40 cellular contexts compared by ENCODE assay signal in the genomic region with DNA sequence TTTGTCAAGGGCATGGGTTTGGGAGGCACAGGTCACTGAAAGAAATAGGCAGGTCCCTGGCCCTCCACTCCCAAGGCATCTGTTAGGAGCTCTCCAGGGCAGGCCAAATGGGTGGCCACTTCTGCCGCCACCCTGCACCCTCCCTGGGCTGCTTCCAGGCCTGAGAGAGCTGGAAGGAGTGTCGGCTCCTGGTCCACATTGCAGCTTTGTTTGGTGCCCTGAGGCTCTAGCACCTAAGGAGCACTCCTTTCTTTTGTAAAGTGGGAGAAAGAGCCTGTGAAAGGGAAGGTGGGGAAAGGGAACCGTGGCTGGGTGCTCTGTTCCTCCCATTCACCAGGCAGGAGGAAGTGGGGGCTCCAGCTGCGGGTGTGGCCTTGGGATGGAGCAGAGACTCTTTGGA. TPM values are rescaled to one million over a fixed set of nuclear protein-coding genes. Genes with fewer than 3 reads are reported as not detected.
"Had no signal": no experiment of that assay in that cellular context is flagged by ENCODE, and none has a peak within 500 bp of the region (broad histone marks: within the 10 kb centered on the region; RNA-seq: fewer than 3 reads in every experiment).

No MANE protein-coding gene starts in this region.

- H3K9me3 Mint-ChIP-seq: activated CD4-positive, alpha-beta memory T cell treated with anti-CD3 and anti-CD28 coated beads for 36 hours; activated CD4-positive, alpha-beta T cell treated with anti-CD3 and anti-CD28 coated beads, Interleukin-2, amount 10 ng/mL, durations not matched to agents 24 days and 14 days; activated naive CD4-positive, alpha-beta T cell treated with anti-CD3 and anti-CD28 coated beads for 36 hours; activated naive CD4-positive, alpha-beta T cell treated with anti-CD3 and anti-CD28 coated beads, Interleukin-2, amount 50 U/mL, for 24 hours; activated naive CD8-positive, alpha-beta T cell treated with anti-CD3 and anti-CD28 coated beads for 36 hours; activated naive CD8-positive, alpha-beta T cell treated with anti-CD3 and anti-CD28 coated beads, Interleukin-2, amount 50 U/mL, for 24 hours; activated T-helper 1 cell treated with anti-CD3 and anti-CD28 coated beads, Interleukin-12 subunit alpha, Interleukin-12 subunit beta, Interleukin-2, Interleukin-4 antibody, amounts not matched to agents 30 ng/mL and 10 ng/mL and 1 ng/mL, durations not matched to agents 14 hours and 24 hours and 36 hours; activated T-helper 2 cell treated with anti-CD3 and anti-CD28 coated beads, Interferon-gamma antibody, Interleukin-2, Interleukin-4, amounts not matched to agents 10 μg/mL and 5 μg/mL and 100 μg/mL, durations not matched to agents 14 hours and 24 hours and 36 hours; brain; T-helper 2 cell treated with Interferon-gamma antibody and Interleukin-4, amounts not matched to agents 5 μg/mL and 100 μg/mL, for 36 hours had no signal

- DNase-seq: activated CD4-positive, alpha-beta memory T cell treated with anti-CD3 and anti-CD28 coated beads for 36 hours; activated CD4-positive, alpha-beta T cell treated with anti-CD3 and anti-CD28 coated beads for 36 hours; activated CD4-positive, alpha-beta T cell treated with anti-CD3 and anti-CD28 coated beads, Interleukin-2, amount 10 ng/mL, durations not matched to agents 24 days and 14 days; activated CD4-positive, CD25-positive, alpha-beta regulatory T cell; activated CD4-positive, CD25-positive, alpha-beta regulatory T cell treated with anti-CD3 and anti-CD28 coated beads, Interleukin-2, amount 50 U/mL, for 72 hours; activated CD8-positive, alpha-beta memory T cell treated with anti-CD3 and anti-CD28 coated beads, Interleukin-2, amount 10 ng/mL, durations not matched to agents 7 days and 5 days; activated CD8-positive, alpha-beta memory T cell treated with anti-CD3 and anti-CD28 coated beads, Interleukin-2, amount 50 U/mL, for 4 hours; activated CD8-positive, alpha-beta T cell treated with anti-CD3 and anti-CD28 coated beads, Interleukin-2, amount 10 ng/mL, durations not matched to agents 7 days and 5 days; activated effector memory CD4-positive, alpha-beta T cell treated with anti-CD3 and anti-CD28 coated beads, Interleukin-2, amount 50 U/mL, for 16 hours; activated naive CD4-positive, alpha-beta T cell treated with anti-CD3 and anti-CD28 coated beads for 36 hours; activated naive CD8-positive, alpha-beta T cell treated with anti-CD3 and anti-CD28 coated beads for 36 hours; activated naive CD8-positive, alpha-beta T cell treated with anti-CD3 and anti-CD28 coated beads, Interleukin-2, amount 50 U/mL, for 24 hours; activated T-cell treated with anti-CD3 and anti-CD28 coated beads, Interleukin-2, amount 50 U/mL, for 1 hour; activated T-cell treated with anti-CD3 and anti-CD28 coated beads, Interleukin-2, amount 50 U/mL, for 48 hours; adrenal gland; amygdala; aorta; central memory CD4-positive, alpha-beta T cell; cerebellar nuclear complex; colonic mucosa; effector CD8-positive, alpha-beta T cell; foreskin keratinocyte; gastrocnemius medialis; glutamatergic neuron; heart left ventricle; T-helper 1 cell; T-helper 17 cell; T1000; WERI-Rb-1 had no signal

- H3K27me3 Mint-ChIP-seq: activated CD4-positive, alpha-beta T cell treated with anti-CD3 and anti-CD28 coated beads, Interleukin-2, amount 10 ng/mL, durations not matched to agents 24 days and 14 days; activated naive CD4-positive, alpha-beta T cell treated with anti-CD3 and anti-CD28 coated beads, Interleukin-2, amount 50 U/mL, for 24 hours; activated naive CD8-positive, alpha-beta T cell treated with anti-CD3 and anti-CD28 coated beads for 36 hours; activated naive CD8-positive, alpha-beta T cell treated with anti-CD3 and anti-CD28 coated beads, Interleukin-2, amount 50 U/mL, for 24 hours had no signal

- H3K27ac Mint-ChIP-seq: activated CD4-positive, alpha-beta memory T cell treated with anti-CD3 and anti-CD28 coated beads for 36 hours; activated CD4-positive, alpha-beta T cell treated with anti-CD3 and anti-CD28 coated beads for 36 hours; activated CD4-positive, alpha-beta T cell treated with anti-CD3 and anti-CD28 coated beads, Interleukin-2, amount 10 ng/mL, durations not matched to agents 24 days and 14 days; activated CD8-positive, alpha-beta memory T cell treated with anti-CD3 and anti-CD28 coated beads, Interleukin-2, amount 10 ng/mL, durations not matched to agents 7 days and 5 days; activated CD8-positive, alpha-beta T cell treated with anti-CD3 and anti-CD28 coated beads, Interleukin-2, amount 10 ng/mL, durations not matched to agents 7 days and 5 days; activated naive CD4-positive, alpha-beta T cell treated with anti-CD3 and anti-CD28 coated beads for 36 hours; activated naive CD4-positive, alpha-beta T cell treated with anti-CD3 and anti-CD28 coated beads, Interleukin-2, amount 50 U/mL, for 24 hours; activated naive CD8-positive, alpha-beta T cell treated with anti-CD3 and anti-CD28 coated beads for 36 hours; activated naive CD8-positive, alpha-beta T cell treated with anti-CD3 and anti-CD28 coated beads, Interleukin-2, amount 50 U/mL, for 24 hours; activated T-helper 1 cell treated with anti-CD3 and anti-CD28 coated beads, Interleukin-12 subunit alpha, Interleukin-12 subunit beta, Interleukin-2, Interleukin-4 antibody, amounts not matched to agents 30 ng/mL and 10 ng/mL and 1 ng/mL, durations not matched to agents 14 hours and 24 hours and 36 hours; activated T-helper 2 cell treated with anti-CD3 and anti-CD28 coated beads, Interferon-gamma antibody, Interleukin-2, Interleukin-4, amounts not matched to agents 10 μg/mL and 5 μg/mL and 100 μg/mL, durations not matched to agents 14 hours and 24 hours and 36 hours; brain; T-helper 17 cell; T-helper 2 cell treated with Interferon-gamma antibody and Interleukin-4, amounts not matched to agents 5 μg/mL and 100 μg/mL, for 36 hours had no signal

- H3K4me3 ChIP-seq: adrenal gland, breast epithelium, cardiac muscle cell, colonic mucosa, esophagus muscularis mucosa, gastrocnemius medialis, heart left ventricle had no signal

- H3K36me3 Mint-ChIP-seq: activated CD4-positive, alpha-beta memory T cell treated with anti-CD3 and anti-CD28 coated beads for 36 hours; activated CD8-positive, alpha-beta memory T cell treated with anti-CD3 and anti-CD28 coated beads, Interleukin-2, amount 10 ng/mL, durations not matched to agents 7 days and 5 days; activated naive CD4-positive, alpha-beta T cell treated with anti-CD3 and anti-CD28 coated beads, Interleukin-2, amount 50 U/mL, for 24 hours; activated naive CD8-positive, alpha-beta T cell treated with anti-CD3 and anti-CD28 coated beads for 36 hours; brain had no signal

- H3K36me3 ChIP-seq: adrenal gland, breast epithelium, cardiac muscle cell, colonic mucosa, esophagus muscularis mucosa, gastrocnemius medialis, heart left ventricle, WERI-Rb-1 had no signal

- ATAC-seq: activated CD4-positive, alpha-beta T cell treated with anti-CD3 and anti-CD28 coated beads for 36 hours; activated CD8-positive, alpha-beta memory T cell treated with anti-CD3 and anti-CD28 coated beads, Interleukin-2, amount 10 ng/mL, durations not matched to agents 7 days and 5 days; activated CD8-positive, alpha-beta T cell treated with anti-CD3 and anti-CD28 coated beads, Interleukin-2, amount 10 ng/mL, durations not matched to agents 7 days and 5 days; activated naive CD8-positive, alpha-beta T cell treated with anti-CD3 and anti-CD28 coated beads, Interleukin-2, amount 50 U/mL, for 24 hours; foreskin keratinocyte; gastrocnemius medialis; heart left ventricle; T-helper 17 cell had no signal

- H3K4me1 Mint-ChIP-seq: activated CD4-positive, alpha-beta T cell treated with anti-CD3 and anti-CD28 coated beads for 36 hours; activated CD4-positive, alpha-beta T cell treated with anti-CD3 and anti-CD28 coated beads, Interleukin-2, amount 10 ng/mL, durations not matched to agents 24 days and 14 days; activated CD8-positive, alpha-beta memory T cell treated with anti-CD3 and anti-CD28 coated beads, Interleukin-2, amount 10 ng/mL, durations not matched to agents 7 days and 5 days; activated naive CD4-positive, alpha-beta T cell treated with anti-CD3 and anti-CD28 coated beads, Interleukin-2, amount 50 U/mL, for 24 hours; activated naive CD8-positive, alpha-beta T cell treated with anti-CD3 and anti-CD28 coated beads for 36 hours; activated naive CD8-positive, alpha-beta T cell treated with anti-CD3 and anti-CD28 coated beads, Interleukin-2, amount 50 U/mL, for 24 hours; brain; T-helper 17 cell had no signal

- H3K27ac ChIP-seq: adrenal gland, breast epithelium, cardiac muscle cell, colonic mucosa, esophagus muscularis mucosa, foreskin keratinocyte, gastrocnemius medialis, heart left ventricle, WERI-Rb-1 had no signal

- H3K4me3 Mint-ChIP-seq: activated CD4-positive, alpha-beta memory T cell treated with anti-CD3 and anti-CD28 coated beads for 36 hours; activated CD4-positive, alpha-beta T cell treated with anti-CD3 and anti-CD28 coated beads for 36 hours; activated CD4-positive, alpha-beta T cell treated with anti-CD3 and anti-CD28 coated beads, Interleukin-2, amount 10 ng/mL, durations not matched to agents 24 days and 14 days; activated CD8-positive, alpha-beta memory T cell treated with anti-CD3 and anti-CD28 coated beads, Interleukin-2, amount 10 ng/mL, durations not matched to agents 7 days and 5 days; activated CD8-positive, alpha-beta T cell treated with anti-CD3 and anti-CD28 coated beads, Interleukin-2, amount 10 ng/mL, durations not matched to agents 7 days and 5 days; activated naive CD4-positive, alpha-beta T cell treated with anti-CD3 and anti-CD28 coated beads for 36 hours; activated naive CD4-positive, alpha-beta T cell treated with anti-CD3 and anti-CD28 coated beads, Interleukin-2, amount 50 U/mL, for 24 hours; activated naive CD8-positive, alpha-beta T cell treated with anti-CD3 and anti-CD28 coated beads for 36 hours; activated naive CD8-positive, alpha-beta T cell treated with anti-CD3 and anti-CD28 coated beads, Interleukin-2, amount 50 U/mL, for 24 hours; activated T-helper 1 cell treated with anti-CD3 and anti-CD28 coated beads, Interleukin-12 subunit alpha, Interleukin-12 subunit beta, Interleukin-2, Interleukin-4 antibody, amounts not matched to agents 30 ng/mL and 10 ng/mL and 1 ng/mL, durations not matched to agents 14 hours and 24 hours and 36 hours; brain; T-helper 17 cell; T-helper 2 cell treated with Interferon-gamma antibody and Interleukin-4, amounts not matched to agents 5 μg/mL and 100 μg/mL, for 36 hours had no signal

- H3K9me3 ChIP-seq: adrenal gland, breast epithelium, colonic mucosa, esophagus muscularis mucosa, gastrocnemius medialis, heart left ventricle had no signal

- H3K27me3 ChIP-seq: adrenal gland, breast epithelium, cardiac muscle cell, colonic mucosa, foreskin keratinocyte, gastrocnemius medialis had no signal

- H3K4me1 ChIP-seq: adrenal gland, breast epithelium, colonic mucosa, foreskin keratinocyte, gastrocnemius medialis, heart left ventricle had no signal

RNA-seq across cellular contexts. Expression of a gene that starts 12.3 kb away (rescaled TPM):
- total RNA-seq: activated CD4-positive, alpha-beta memory T cell treated with anti-CD3 and anti-CD28 coated beads for 36 hours; activated CD4-positive, alpha-beta T cell treated with anti-CD3 and anti-CD28 coated beads for 36 hours; activated CD4-positive, alpha-beta T cell treated with anti-CD3 and anti-CD28 coated beads, Interleukin-2, amount 10 ng/mL, durations not matched to agents 24 days and 14 days; activated CD8-positive, alpha-beta memory T cell treated with anti-CD3 and anti-CD28 coated beads for 36 hours; activated CD8-positive, alpha-beta memory T cell treated with anti-CD3 and anti-CD28 coated beads, Interleukin-2, amount 10 ng/mL, durations not matched to agents 7 days and 5 days; activated CD8-positive, alpha-beta T cell treated with anti-CD3 and anti-CD28 coated beads, Interleukin-2, amount 10 ng/mL, durations not matched to agents 7 days and 5 days; activated naive CD4-positive, alpha-beta T cell treated with anti-CD3 and anti-CD28 coated beads for 36 hours; activated naive CD8-positive, alpha-beta T cell treated with anti-CD3 and anti-CD28 coated beads for 36 hours; activated T-helper 1 cell treated with anti-CD3 and anti-CD28 coated beads, Interleukin-12 subunit alpha, Interleukin-12 subunit beta, Interleukin-2, Interleukin-4 antibody, amounts not matched to agents 30 ng/mL and 10 ng/mL and 1 ng/mL, durations not matched to agents 14 hours and 24 hours and 36 hours; activated T-helper 2 cell treated with anti-CD3 and anti-CD28 coated beads, Interferon-gamma antibody, Interleukin-2, Interleukin-4, amounts not matched to agents 10 μg/mL and 5 μg/mL and 100 μg/mL, durations not matched to agents 14 hours and 24 hours and 36 hours; adrenal gland; aorta; breast epithelium; cardiac muscle cell; colonic mucosa; dermis microvascular lymphatic vessel endothelial cell; epithelial cell of proximal tubule; esophagus muscularis mucosa; foreskin keratinocyte; gastrocnemius medialis; heart left ventricle; T-helper 17 cell had no signal
- polyA plus RNA-seq: adrenal gland, cardiac muscle cell, foreskin keratinocyte, heart left ventricle had no signal

RNA-seq across cellular contexts. Expression of a gene that starts 31.8 kb away (rescaled TPM):
- total RNA-seq: activated CD4-positive, alpha-beta memory T cell treated with anti-CD3 and anti-CD28 coated beads for 36 hours; activated CD4-positive, alpha-beta T cell treated with anti-CD3 and anti-CD28 coated beads for 36 hours; activated CD4-positive, alpha-beta T cell treated with anti-CD3 and anti-CD28 coated beads, Interleukin-2, amount 10 ng/mL, durations not matched to agents 24 days and 14 days; activated CD8-positive, alpha-beta memory T cell treated with anti-CD3 and anti-CD28 coated beads for 36 hours; activated CD8-positive, alpha-beta memory T cell treated with anti-CD3 and anti-CD28 coated beads, Interleukin-2, amount 10 ng/mL, durations not matched to agents 7 days and 5 days; activated CD8-positive, alpha-beta T cell treated with anti-CD3 and anti-CD28 coated beads, Interleukin-2, amount 10 ng/mL, durations not matched to agents 7 days and 5 days; activated naive CD4-positive, alpha-beta T cell treated with anti-CD3 and anti-CD28 coated beads for 36 hours; activated naive CD8-positive, alpha-beta T cell treated with anti-CD3 and anti-CD28 coated beads for 36 hours; activated T-helper 1 cell treated with anti-CD3 and anti-CD28 coated beads, Interleukin-12 subunit alpha, Interleukin-12 subunit beta, Interleukin-2, Interleukin-4 antibody, amounts not matched to agents 30 ng/mL and 10 ng/mL and 1 ng/mL, durations not matched to agents 14 hours and 24 hours and 36 hours; activated T-helper 2 cell treated with anti-CD3 and anti-CD28 coated beads, Interferon-gamma antibody, Interleukin-2, Interleukin-4, amounts not matched to agents 10 μg/mL and 5 μg/mL and 100 μg/mL, durations not matched to agents 14 hours and 24 hours and 36 hours; adrenal gland; aorta; breast epithelium; colonic mucosa; dermis microvascular lymphatic vessel endothelial cell; epithelial cell of proximal tubule; esophagus muscularis mucosa; foreskin keratinocyte; gastrocnemius medialis; heart left ventricle; T-helper 17 cell had no signal
- polyA plus RNA-seq: adrenal gland, aorta, cardiac muscle cell, foreskin keratinocyte, heart left ventricle had no signal
